In genomic region chr19:49643466-49643865, GRCh38 we compare ENCODE assay signal across 1 cellular context.
TF ChIP-seq lines count a peak whose summit lies in the region.

No MANE protein-coding gene starts in this region.

TF ChIP-seq in H1, 55 proteins besides CTCF, POLR2A, EP300 and RAD21:
- TF ChIP-seq ATF3 (IDR thresholded peaks at IDR 0.05; ENCODE audit: insufficient read depth, low read depth, low read length): no peak
- no peak for TF ChIP-seq RNF2 (IDR thresholded peaks at IDR 0.05; ENCODE audit: borderline replicate concordance, low read depth, low read length, missing control alignments, poor library complexity, severe bottlenecking)
- TF ChIP-seq TAF1 (IDR thresholded peaks at IDR 0.05; ENCODE audit: low read depth, low read length): no peak
- no peak for TF ChIP-seq USF2 (IDR thresholded peaks at IDR 0.05; ENCODE audit: low read length)
- no peak for TF ChIP-seq RBBP5 (IDR thresholded peaks at IDR 0.05; ENCODE audit: borderline replicate concordance, low read depth, low read length)
- no peak for TF ChIP-seq HDAC6 (IDR thresholded peaks at IDR 0.05; ENCODE audit: low read depth, low read length)
- no peak for TF ChIP-seq SIX5 (IDR thresholded peaks at IDR 0.05; ENCODE audit: low read depth, low read length)
- TF ChIP-seq EGR1 (IDR thresholded peaks at IDR 0.05; ENCODE audit: borderline replicate concordance, low read depth, low read length): no peak
- no peak for TF ChIP-seq CBX8 (IDR thresholded peaks at IDR 0.05; ENCODE audit: borderline replicate concordance, low read depth, low read length)
- no peak for TF ChIP-seq GABPA (IDR thresholded peaks at IDR 0.05; ENCODE audit: borderline replicate concordance, insufficient read depth, low read length)
- TF ChIP-seq SIN3A (conservative IDR thresholded peaks at IDR 0.05 in 1 of 2, IDR thresholded peaks at IDR 0.05 in 1 of 2; ENCODE audit: low read depth in 1 of 2, low read length in 2 of 2): no peak
- no peak for TF ChIP-seq BCL11A (IDR thresholded peaks at IDR 0.05; ENCODE audit: low read depth in 2 of 2, low read length in 2 of 2)
- TF ChIP-seq BACH1 (IDR thresholded peaks at IDR 0.05; ENCODE audit: low read length): no peak
- no peak for TF ChIP-seq EZH2 (IDR thresholded peaks at IDR 0.05; ENCODE audit: low read depth, low read length, severe bottlenecking)
- no peak for TF ChIP-seq JUN (IDR thresholded peaks at IDR 0.05; ENCODE audit: low read depth, low read length)
- TF ChIP-seq MAX (IDR thresholded peaks at IDR 0.05): no peak
- no peak for TF ChIP-seq SP4 (IDR thresholded peaks at IDR 0.05; ENCODE audit: low read length)
